Comparison of ENCODE assay signal across 17 cellular contexts in genomic region chr14:72864712-72865365, GRCh38. TPM values are rescaled to one million over a fixed set of nuclear protein-coding genes. Genes with fewer than 3 reads are reported as not detected.
A peak's percentile ranks its signal among the peaks of the same experiment; 100 is the strongest.
DNase-seq lines count a peak whose midpoint lies in the region; ATAC-seq and TF ChIP-seq lines count a peak whose summit lies in the region.
"Had no signal": no experiment of that assay in that cellular context is flagged by ENCODE, and none has a peak within 500 bp of the region (broad histone marks: within the 10 kb centered on the region; RNA-seq: fewer than 3 reads in every experiment).

No MANE protein-coding gene starts in this region.

- CTCF ChIA-PET in IMR-90 (lab: Yijun Ruan, JAX), result no interaction called here

- ATAC-seq in IMR-90 (ENCODE audit: low read depth) (no peak), heart right ventricle (peak in 7 of 8 donors; percentile 49 to 84 (median 69)), HG03045 (IDR thresholded peaks at IDR 0.05; ENCODE audit: unreplicated experiment) (no peak)
- ATAC-seq: HCT116 had no signal

- no peak overlapping the region for H3K9ac ChIP-seq in IMR-90 (ENCODE audit: low read depth, low read length)
- H3K9ac ChIP-seq: BLaER1 treated with 17β-estradiol and CSF1 and Interleukin-3, amounts not matched to agents 10 nM and 100 nM had no signal

- peaks cover 44% of the 10 kb centered on the region for H4K20me1 ChIP-seq in IMR-90 (ENCODE audit: insufficient read depth, low read length)
- H4K20me1 ChIP-seq: BLaER1 treated with 17β-estradiol and CSF1 and Interleukin-3, amounts not matched to agents 10 nM and 100 nM had no signal

- no peak overlapping the region for H2BK120ac ChIP-seq in IMR-90 (ENCODE audit: low read depth, low read length)

- dilution Hi-C loops in IMR-90 (cut with HindIII; ENCODE audit: low sequenced_read_pairs, unreplicated experiment), result no loop called here

- no peak overlapping the region for H3K56ac ChIP-seq in IMR-90 (ENCODE audit: extremely low read depth, insufficient read depth, low read length)

- H2BK15ac ChIP-seq in IMR-90 (ENCODE audit: low read depth, low read length), result no peak overlapping the region

- H3K9me3 Mint-ChIP-seq in nephron progenitor cell, result no peaks in the 10 kb centered on the region

- no peak overlapping the region for H4K8ac ChIP-seq in IMR-90 (ENCODE audit: low read depth in 2 of 2, low read length in 2 of 2)

- H3K4me1 ChIP-seq in IMR-90 (ENCODE audit: control insufficient read depth, insufficient read depth, low read length) (peaks cover 3% of the 10 kb centered on the region), heart right ventricle (peaks cover 0 to 47% (median 6%) of the 10 kb centered on the region in 9 donors)
- H3K4me1 ChIP-seq: BLaER1 treated with 17β-estradiol and CSF1 and Interleukin-3, amounts not matched to agents 10 nM and 100 nM had no signal

- no peak overlapping the region for H2AFZ ChIP-seq in IMR-90 (replicated peaks; ENCODE audit: low read length, poor library complexity)
- H2AFZ ChIP-seq: PC-9 had no signal

- H3K4me2 ChIP-seq in IMR-90 (ENCODE audit: low read depth, low read length), result no peak overlapping the region
- H3K4me2 ChIP-seq: BLaER1 treated with 17β-estradiol and CSF1 and Interleukin-3, amounts not matched to agents 10 nM and 100 nM; PC-9 had no signal

- H3K4me3 ChIP-seq in IMR-90 (ENCODE audit: insufficient read depth, low read depth, low read length) (no peak overlapping the region), heart right ventricle (no peak overlapping the region)
- H3K4me3 ChIP-seq: BLaER1 treated with 17β-estradiol and CSF1 and Interleukin-3, amounts not matched to agents 10 nM and 100 nM; PC-9 had no signal

- H2AK5ac ChIP-seq in IMR-90 (ENCODE audit: low read depth, low read length), result no peak overlapping the region

- no peak overlapping the region for H3K23ac ChIP-seq in IMR-90 (ENCODE audit: low read depth, low read length)

- H3K36me3 ChIP-seq in IMR-90 (ENCODE audit: control insufficient read depth, insufficient read depth, low read length) (no peaks in the 10 kb centered on the region), heart right ventricle (no peaks in the 10 kb centered on the region)
- H3K36me3 ChIP-seq: BLaER1 treated with 17β-estradiol and CSF1 and Interleukin-3, amounts not matched to agents 10 nM and 100 nM had no signal

- H2AK9ac ChIP-seq in IMR-90 (replicated peaks; ENCODE audit: low read depth, low read length, poor library complexity), result peak overlapping the region; percentile 15

- H4K91ac ChIP-seq in IMR-90 (ENCODE audit: insufficient read depth, low read depth, low read length), result no peak overlapping the region

- peak; percentile 58 for DNase-seq in IMR-90
- peak; percentile 53 for DNase-seq in amniotic epithelial cell (ENCODE audit: low read depth)
- DNase-seq in heart right ventricle, result peak in 1 of 2 donors; percentile 61
- no peak for DNase-seq in nephron progenitor cell
- no peak for DNase-seq in NCI-H146 (lab: John Stamatoyannopoulos, UW)
- no peak for DNase-seq in activated gamma-delta T cell (lab: John Stamatoyannopoulos, UW)
- DNase-seq: DND-41, KG1, NCI-H1436, NCI-H2029 treated with DMSO at 0.1 percent for 48 hours, NCI-H2171 treated with DMSO at 0.1 percent for 48 hours, NCI-H774, PC-9 had no signal

- H3K36me3 Mint-ChIP-seq in nephron progenitor cell (ENCODE audit: low read depth), result peaks cover 15% of the 10 kb centered on the region

- intact Hi-C loops in IMR-90 (cut with micrococcal nuclease), result no loop called here
- intact Hi-C loops in heart right ventricle (cut with DNase I), result no loop called here

- H3K9me1 ChIP-seq in IMR-90 (ENCODE audit: insufficient read depth, low read length), result peaks cover 12% of the 10 kb centered on the region

- no peak overlapping the region for H3K4ac ChIP-seq in IMR-90 (ENCODE audit: low read depth, low read length)

- no peak overlapping the region for H3K4me3 Mint-ChIP-seq in nephron progenitor cell

- no peak for TF ChIP-seq CTCF in IMR-90 (conservative IDR thresholded peaks at IDR 0.05; ENCODE audit: low read depth, low read length)
- no peak for TF ChIP-seq CTCF in heart right ventricle (IDR thresholded peaks at IDR 0.05)
- no peak for TF ChIP-seq CTCF in nephron progenitor cell (IDR thresholded peaks at IDR 0.05)

- no peak for TF ChIP-seq POLR2A in IMR-90 (IDR thresholded peaks at IDR 0.05; ENCODE audit: low read depth, low read length)

- H3K14ac ChIP-seq in IMR-90 (replicated peaks; ENCODE audit: low read depth, low read length), result no peak overlapping the region

- peaks cover 7% of the 10 kb centered on the region for H3K27me3 Mint-ChIP-seq in nephron progenitor cell (ENCODE audit: low read depth, poor library complexity)

- no peak overlapping the region for H4K5ac ChIP-seq in IMR-90 (ENCODE audit: low read depth, low read length)

- H3K4me1 Mint-ChIP-seq in nephron progenitor cell, result peaks cover 7% of the 10 kb centered on the region

- H3K9me3 ChIP-seq in IMR-90 (ENCODE audit: control insufficient read depth, insufficient read depth, low read length), result no peaks in the 10 kb centered on the region
- H3K9me3 ChIP-seq in heart right ventricle, result no peaks in the 10 kb centered on the region
- H3K9me3 ChIP-seq: BLaER1 treated with 17β-estradiol and CSF1 and Interleukin-3, amounts not matched to agents 10 nM and 100 nM had no signal

- in situ Hi-C loops in IMR-90 (cut with MboI; ENCODE audit: low sequenced_read_pairs), result no loop called here

- H3K27ac Mint-ChIP-seq in nephron progenitor cell, result peak overlapping the region; percentile 5

- H3K27ac ChIP-seq in IMR-90 (ENCODE audit: insufficient read depth, low read length), result no peak overlapping the region
- peak overlapping the region in 6 of 10 donors; percentile 16 to 90 (median 48) for H3K27ac ChIP-seq in heart right ventricle
- H3K27ac ChIP-seq: BLaER1 treated with 17β-estradiol and CSF1 and Interleukin-3, amounts not matched to agents 10 nM and 100 nM; PC-9 had no signal

- no TSS peak for BruUV-seq in IMR-90 (replicated peaks; lab: Mats Ljungman, UMichigan)

- peaks cover 55 to 69% of the 10 kb centered on the region in 2 experiments for H3K79me1 ChIP-seq in IMR-90 (ENCODE audit: low read depth in 1 of 2, low read length in 2 of 2)

- 82% methylated on average over 2 of the region's 6 CpGs; no CpG with 5 or more reads in 1 of the 2 experiments for WGBS in IMR-90 (ENCODE audit: extremely low coverage in 2 of 2, insufficient read length in 1 of 2), 2 experiments
- 45 to 57% methylated on average over 6 of the region's 6 CpGs for WGBS in heart right ventricle, 2 donors

- POLR2A ChIA-PET in IMR-90 (lab: Charles Lee; ENCODE audit: unreplicated experiment), result no interaction called here

- H2BK20ac ChIP-seq in IMR-90 (ENCODE audit: low read depth, low read length), result no peak overlapping the region

- H3K18ac ChIP-seq in IMR-90 (ENCODE audit: low read depth, low read length), result no peak overlapping the region

- TF ChIP-seq RAD21 in IMR-90 (IDR thresholded peaks at IDR 0.05; ENCODE audit: low read length), result no peak

- no peaks in the 10 kb centered on the region for H3K27me3 ChIP-seq in IMR-90 (ENCODE audit: control insufficient read depth, insufficient read depth, low read length)
- no peaks in the 10 kb centered on the region for H3K27me3 ChIP-seq in heart right ventricle
- H3K27me3 ChIP-seq: BLaER1 treated with 17β-estradiol and CSF1 and Interleukin-3, amounts not matched to agents 10 nM and 100 nM had no signal

- no peak overlapping the region for H2BK5ac ChIP-seq in IMR-90 (ENCODE audit: low read depth, low read length, poor library complexity, severe bottlenecking)

TF ChIP-seq in IMR-90, 13 proteins besides CTCF, POLR2A, EP300 and RAD21:
- TF ChIP-seq MAZ (IDR thresholded peaks at IDR 0.05; ENCODE audit: borderline replicate concordance, low read depth, low read length), result no peak
- TF ChIP-seq MXI1 (IDR thresholded peaks at IDR 0.05; ENCODE audit: borderline replicate concordance, low read depth, low read length), result no peak
- no peak for TF ChIP-seq SMC3 (IDR thresholded peaks at IDR 0.05; ENCODE audit: low read depth, low read length)
- no peak for TF ChIP-seq CHD1 (IDR thresholded peaks at IDR 0.05; ENCODE audit: low read depth, low read length)
- TF ChIP-seq FOS (IDR thresholded peaks at IDR 0.05; ENCODE audit: low read depth, low read length), result no peak

RNA-seq across cellular contexts. Expression of gene DPF3, which starts 29.1 kb away (rescaled TPM):
- total RNA-seq in IMR-90 (2012; rRNA removed) (32.8 and 48.9 TPM in 2 replicates), heart right ventricle (10 to 100 TPM; 23.2 to 52.3 (median 43.5) TPM)
- polyA plus RNA-seq in IMR-90 (2012; rRNA removed) (30.5 and 37.7 TPM in 2 replicates), heart right ventricle (10 to 100 TPM in 1 of 2 donors, 1 to 10 TPM in 1; 3.8 to 18.1 TPM)
- polyA plus RNA-seq in IMR-90 (2012; cell fraction: cytosol; rRNA removed), result 9.5 and 12.3 TPM in 2 replicates
- 70.5 and 136 TPM in 2 replicates for polyA plus RNA-seq in IMR-90 (2012; cell fraction: nucleus; rRNA removed; ENCODE audit: low replicate concordance)
- total RNA-seq: NCI-H460, PC-9 had no signal

Comparison
In these comparisons a context has a peak if more than half of its experiments do, and no peak if none do; other contexts are left out.
1. ATAC-seq: peak in heart right ventricle (7 of 8); none in IMR-90 (single experiment) and HG03045 (single experiment).
2. DNase-seq: peak in IMR-90 (single experiment) and amniotic epithelial cell (single experiment); none in nephron progenitor cell (single experiment), NCI-H146 (single experiment) and activated gamma-delta T cell (single experiment).